8 cellular contexts compared by ENCODE assay signal in genomic region chr6:17988422-17988944, GRCh38. TPM values are rescaled to one million over a fixed set of nuclear protein-coding genes. Genes with fewer than 3 reads are reported as not detected.
DNase-seq lines count a peak whose midpoint lies in the region; ATAC-seq and TF ChIP-seq lines count a peak whose summit lies in the region.

No MANE protein-coding gene starts in this region.

- POLR2A ChIA-PET in HEK293 (lab: Yijun Ruan, JAX), result interaction anchor here (0.6 kb wide), 1 partner anchor 134 kb away, joined by 3 read pairs; no protein-coding TSS in a partner anchor
- POLR2A ChIA-PET in activated CD4-positive, alpha-beta memory T cell treated with anti-CD3 and anti-CD28 coated beads for 36 hours (lab: Charles Lee), result no interaction called here

- peak overlapping the region; percentile 82 to 94 (median 89) for H3K9ac ChIP-seq in skeletal muscle tissue (ENCODE audit: low read depth in 1 of 3, low read length in 3 of 3)

- H3K4me3 Mint-ChIP-seq in activated CD4-positive, alpha-beta memory T cell treated with anti-CD3 and anti-CD28 coated beads for 36 hours, result peak overlapping the region; percentile 73

- peak overlapping the region; percentile 81 for H3K4me3 ChIP-seq in HEK293 (ENCODE audit: low read depth, low read length)
- peak overlapping the region; percentile 87 to 97 (median 87) for H3K4me3 ChIP-seq in skeletal muscle tissue (ENCODE audit: low read length in 3 of 3)

- peaks cover 10% of the 10 kb centered on the region for H3K4me1 Mint-ChIP-seq in activated CD4-positive, alpha-beta memory T cell treated with anti-CD3 and anti-CD28 coated beads for 36 hours (ENCODE audit: low read depth)

- no peak for DNase-seq in activated CD4-positive, alpha-beta memory T cell treated with anti-CD3 and anti-CD28 coated beads for 36 hours
- DNase-seq in left ventricle myocardium superior (no peak), NCI-H2196 (lab: John Stamatoyannopoulos, UW; ENCODE audit: unreplicated experiment) (no peak), H4 (ENCODE audit: low spot score) (no peak)
- no peak for DNase-seq in activated CD4-positive, alpha-beta T cell treated with anti-CD3 and anti-CD28 coated beads, Interleukin-2, amount 50 U/mL, for 4 hours

- H3K9me3 Mint-ChIP-seq in activated CD4-positive, alpha-beta memory T cell treated with anti-CD3 and anti-CD28 coated beads for 36 hours, result no peaks in the 10 kb centered on the region

- TF ChIP-seq CTCF in HEK293 (tag by site-specific recombination; IDR thresholded peaks at IDR 0.05), result no peak

- no peaks in the 10 kb centered on the region for H3K9me3 ChIP-seq in HEK293 (ENCODE audit: control insufficient read depth, insufficient read depth, low read depth, low read length)
- H3K9me3 ChIP-seq in skeletal muscle tissue (ENCODE audit: control insufficient read depth in 3 of 3, low read length in 3 of 3), result no peaks in the 10 kb centered on the region

- no peaks in the 10 kb centered on the region for H3K27me3 ChIP-seq in skeletal muscle tissue (ENCODE audit: control insufficient read depth in 3 of 3, insufficient read depth in 3 of 3, low read length in 3 of 3)

- intact Hi-C loops in activated CD4-positive, alpha-beta memory T cell treated with anti-CD3 and anti-CD28 coated beads for 36 hours (cut with micrococcal nuclease), result loop anchor here (2.0 kb wide), 1 partner anchor 104 kb away; no protein-coding TSS in a partner anchor
- intact Hi-C loops in left ventricle myocardium superior (cut with micrococcal nuclease), result loop anchor here (10.0 kb wide), 1 partner anchor 54 kb away; no protein-coding TSS in a partner anchor

- peaks cover 19% of the 10 kb centered on the region for H3K4me1 ChIP-seq in HEK293 (ENCODE audit: control insufficient read depth, insufficient read depth, low read length)
- H3K4me1 ChIP-seq in skeletal muscle tissue (ENCODE audit: control insufficient read depth in 3 of 3, insufficient read depth in 3 of 3, low read length in 3 of 3), result peaks cover 17 to 24% (median 23%) of the 10 kb centered on the region in 3 donors

- H3K27ac Mint-ChIP-seq in activated CD4-positive, alpha-beta memory T cell treated with anti-CD3 and anti-CD28 coated beads for 36 hours, result no peak overlapping the region

- H3K27me3 Mint-ChIP-seq in activated CD4-positive, alpha-beta memory T cell treated with anti-CD3 and anti-CD28 coated beads for 36 hours, result peaks cover 56% of the 10 kb centered on the region

- H3K27ac ChIP-seq in HEK293 (ENCODE audit: extremely low read depth, low read depth, low read length) (peak overlapping the region; percentile 98), skeletal muscle tissue (ENCODE audit: low read depth, low read length) (peak overlapping the region; percentile 91)

- CTCF ChIA-PET in HEK293 (lab: Yijun Ruan, JAX), result interaction anchor here (1.6 kb wide), 1 partner anchor 134 kb away, joined by 5 read pairs; the partner anchor contains the start of gene NHLRC1
- CTCF ChIA-PET in activated CD4-positive, alpha-beta memory T cell treated with anti-CD3 and anti-CD28 coated beads for 36 hours (lab: Charles Lee), result no interaction called here

- H3K36me3 ChIP-seq in HEK293 (ENCODE audit: control insufficient read depth in 2 of 2, insufficient read depth in 1 of 2, low read length in 2 of 2), result peaks cover 0 to 6% of the 10 kb centered on the region in 2 experiments; a peak in 1 of 3 replicates
- peaks cover 0 to 3% (median 0%) of the 10 kb centered on the region in 3 donors for H3K36me3 ChIP-seq in skeletal muscle tissue (ENCODE audit: control insufficient read depth in 3 of 3, insufficient read depth in 3 of 3, low read length in 3 of 3)

- ATAC-seq in left ventricle myocardium superior (peak; percentile 39), HG03521 (IDR thresholded peaks at IDR 0.05; ENCODE audit: unreplicated experiment) (no peak)

- no peaks in the 10 kb centered on the region for H3K36me3 Mint-ChIP-seq in activated CD4-positive, alpha-beta memory T cell treated with anti-CD3 and anti-CD28 coated beads for 36 hours

TF ChIP-seq in HEK293, 187 proteins besides CTCF, POLR2A, EP300 and RAD21:
- TF ChIP-seq ZBTB17 (tag by site-specific recombination; IDR thresholded peaks at IDR 0.05) (peak; percentile 66; the same call in 1 of the 2 replicates), ZNF335 (tag by site-specific recombination; conservative IDR thresholded peaks at IDR 0.05) (peak; percentile 80), SCRT2 (tag by site-specific recombination; IDR thresholded peaks at IDR 0.05) (peak; percentile 98), ZNF266 (tag by site-specific recombination; IDR thresholded peaks at IDR 0.05; ENCODE audit: low read depth) (no peak), ZBTB20 (tag by site-specific recombination; IDR thresholded peaks at IDR 0.05) (peak; percentile 53), SCRT1 (tag by site-specific recombination; IDR thresholded peaks at IDR 0.05; ENCODE audit: borderline replicate concordance) (peak; percentile 86; the same call in 1 of the 2 replicates)

RNA-seq across cellular contexts. Expression of gene KIF13A, which starts 1.0 kb away (rescaled TPM):
- total RNA-seq in activated CD4-positive, alpha-beta memory T cell treated with anti-CD3 and anti-CD28 coated beads for 36 hours, result under 1 TPM in 1 of 2 experiments, not detected in 1; 0.07 TPM
- 59.5 TPM for total RNA-seq in left ventricle myocardium superior
- total RNA-seq in skeletal muscle tissue, result 44.9 TPM
- 11.4 and 12.7 TPM in 2 replicates for total RNA-seq in H4 (2014; rRNA removed; shearing (Covaris generic))

Comparison
In these comparisons a context has a peak if more than half of its experiments do, and no peak if none do; other contexts are left out.
1. RNA of gene KIF13A, which starts 1.0 kb away (total RNA-seq): 59.5 TPM in left ventricle myocardium superior (single experiment), 44.9 TPM in skeletal muscle tissue (single experiment) and 11.4 to 12.7 TPM in H4; 0.07 TPM in activated CD4-positive, alpha-beta memory T cell treated with anti-CD3 and anti-CD28 coated beads for 36 hours; every median in the first group is over 10 times any median in the second.